In the genomic region with DNA sequence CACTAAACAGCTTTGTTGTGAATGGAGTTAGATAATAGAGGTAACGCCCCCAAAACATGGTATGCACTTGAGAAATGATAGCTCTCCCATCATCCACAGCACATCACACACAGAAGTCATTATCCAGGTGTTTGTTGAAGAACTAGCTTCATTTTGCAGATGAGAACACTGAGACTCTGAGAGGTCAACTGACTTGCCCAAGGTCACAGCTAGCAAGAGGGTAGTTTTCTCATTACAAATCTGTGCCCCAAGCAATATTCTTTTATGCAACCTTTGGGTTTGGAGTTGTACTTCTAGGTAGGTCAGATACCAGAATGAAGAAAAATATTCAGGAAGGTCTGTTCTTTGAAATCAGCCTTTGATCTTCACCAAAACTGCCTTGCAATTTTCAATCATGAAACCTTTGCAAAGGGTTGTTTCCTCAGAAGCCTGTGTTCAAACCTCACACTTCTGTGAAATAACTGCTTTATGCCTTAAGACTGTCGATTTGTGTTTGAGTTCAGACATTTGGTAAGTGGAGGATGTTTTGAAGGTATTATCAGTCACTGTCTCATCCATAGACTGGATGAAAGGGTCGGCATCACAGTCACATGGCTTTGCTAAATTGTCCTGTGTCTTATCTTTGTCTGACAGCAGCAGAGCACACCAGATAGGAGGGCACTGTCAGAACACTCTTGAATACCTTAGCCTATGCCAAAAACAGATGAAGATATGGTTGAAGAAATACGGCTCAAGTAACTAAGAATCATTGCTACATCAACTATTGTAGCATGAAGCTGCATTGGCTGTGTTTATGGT, we compare ENCODE assay signal across 20 cellular contexts.
DNase-seq lines count a peak whose midpoint lies in the region; ATAC-seq, FAIRE-seq and TF ChIP-seq lines count a peak whose summit lies in the region.
"Had no signal": no experiment of that assay in that cellular context is flagged by ENCODE, and none has a peak within 500 bp of the region (broad histone marks: within the 10 kb centered on the region; RNA-seq: fewer than 3 reads in every experiment).

No MANE protein-coding gene starts in this region.

- no peaks in the 10 kb centered on the region for H3K9me3 ChIP-seq in CD4-positive, CD25-positive, alpha-beta regulatory T cell (ENCODE audit: control insufficient read depth in 2 of 2, low read length in 2 of 2)
- no peaks in the 10 kb centered on the region for H3K9me3 ChIP-seq in K562 (replicated peaks; ENCODE audit: control insufficient read depth, insufficient read depth, low read depth, low read length)
- no peaks in the 10 kb centered on the region for H3K9me3 ChIP-seq in hepatocyte (ENCODE audit: low read depth)
- H3K9me3 ChIP-seq: mucosa of descending colon, neutrophil had no signal

- peaks cover 22% of the 10 kb centered on the region for H3K4me1 ChIP-seq in CD4-positive, CD25-positive, alpha-beta regulatory T cell (ENCODE audit: control insufficient read depth, insufficient read depth, low read length, poor library complexity, severe bottlenecking)
- H3K4me1 ChIP-seq in K562 (replicated peaks in 1 of 2; ENCODE audit: control insufficient read depth in 2 of 2, insufficient read depth in 2 of 2, low read length in 2 of 2): peaks cover 3 to 20% of the 10 kb centered on the region in 2 experiments; a peak in 3 of 5 replicates
- H3K4me1 ChIP-seq in hepatocyte (ENCODE audit: insufficient read depth): no peaks in the 10 kb centered on the region
- H3K4me1 ChIP-seq: foreskin keratinocyte had no signal

- intact Hi-C loops in K562 (cut with micrococcal nuclease): no loop called here

- no peaks in the 10 kb centered on the region for H3K27me3 Mint-ChIP-seq in activated CD4-positive, alpha-beta T cell treated with anti-CD3 and anti-CD28 coated beads, Interleukin-2, amount 10 ng/mL, durations not matched to agents 7 days and 5 days
- no peaks in the 10 kb centered on the region for H3K27me3 Mint-ChIP-seq in CD4-positive, CD25-positive, alpha-beta regulatory T cell
- no peaks in the 10 kb centered on the region for H3K27me3 Mint-ChIP-seq in T-helper 2 cell treated with Interferon-gamma antibody and Interleukin-4, amounts not matched to agents 5 μg/mL and 100 μg/mL, for 36 hours (ENCODE audit: low read depth)

- ATAC-seq in CD4-positive, CD25-positive, alpha-beta regulatory T cell (ENCODE audit: low read depth in 2 of 2): peak; percentile 92 to 95
- peak; percentile 98 for ATAC-seq in K562
- ATAC-seq in GM21619 (IDR thresholded peaks at IDR 0.05; ENCODE audit: unreplicated experiment): no peak
- ATAC-seq: foreskin keratinocyte, mucosa of descending colon, SK-N-SH treated with all-trans-retinoic acid at 6 μM for 48 hours had no signal

- H3K4me3 ChIP-seq in CD4-positive, CD25-positive, alpha-beta regulatory T cell (ENCODE audit: low read depth, low read length): peak overlapping the region; percentile 35
- H3K4me3 ChIP-seq in K562 (no peak overlapping the region), hepatocyte (no peak overlapping the region)
- H3K4me3 ChIP-seq: cardiac muscle cell, mucosa of descending colon had no signal

- POLR2A ChIA-PET in activated CD4-positive, alpha-beta T cell treated with anti-CD3 and anti-CD28 coated beads, Interleukin-2, amount 10 ng/mL, durations not matched to agents 7 days and 5 days (lab: Charles Lee): no interaction called here
- POLR2A ChIA-PET in K562 (lab: Yijun Ruan, JAX): interaction anchor here (0.6 to 1.5 kb wide), 6 partner anchors 14 to 744 kb away, joined by 3 read pairs; a partner anchor contains a TSS

- DNase-seq in activated CD4-positive, alpha-beta T cell treated with anti-CD3 and anti-CD28 coated beads, Interleukin-2, amount 10 ng/mL, durations not matched to agents 7 days and 5 days: peak; percentile 48
- DNase-seq in activated CD4-positive, alpha-beta T cell treated with anti-CD3 and anti-CD28 coated beads, Interleukin-2, amount 50 U/mL, for 1 hour: no peak
- DNase-seq in CD4-positive, CD25-positive, alpha-beta regulatory T cell: peak in 2 of 3 donors; percentile 51 to 93
- no peak for DNase-seq in T-helper 2 cell treated with Interferon-gamma antibody and Interleukin-4, amounts not matched to agents 5 μg/mL and 100 μg/mL, for 36 hours (ENCODE audit: low spot score)
- DNase-seq in K562 (ENCODE audit: extremely low read depth in 1 of 4, low spot score in 3 of 4): peak; percentile 64 to 90 (median 81)
- DNase-seq in hepatocyte (ENCODE audit: low spot score): no peak
- no peak for DNase-seq in NCI-H2029 (lab: John Stamatoyannopoulos, UW)
- DNase-seq: activated T-cell treated with anti-CD3 and anti-CD28 coated beads, Interleukin-2, amount 50 U/mL, for 48 hours; amygdala; dermis blood vessel endothelial cell; foreskin keratinocyte; mucosa of descending colon; NCI-H526 treated with DMSO at 0.1 percent for 48 hours; RPMI8226; stimulated activated CD4-positive, alpha-beta T cell treated with anti-CD3 and anti-CD28 coated beads, Interleukin-4, amount 100 ng/mL, for 24 hours had no signal

- TF ChIP-seq EP300 in K562 (IDR thresholded peaks at IDR 0.05; ENCODE audit: low read length): peak; percentile 95

- in situ Hi-C loops in K562 (cut with MboI): no loop called here

- TF ChIP-seq CTCF in K562 (IDR thresholded peaks at IDR 0.05 in 2 of 3, conservative IDR thresholded peaks at IDR 0.05 in 1 of 3; ENCODE audit: insufficient read depth in 2 of 3, low read depth in 1 of 3, low read length in 3 of 3) (no peak), hepatocyte (IDR thresholded peaks at IDR 0.05; ENCODE audit: poor library complexity) (no peak)

- H3K4me3 Mint-ChIP-seq in activated CD4-positive, alpha-beta T cell treated with anti-CD3 and anti-CD28 coated beads, Interleukin-2, amount 10 ng/mL, durations not matched to agents 7 days and 5 days: peak overlapping the region; percentile 5
- peak overlapping the region; percentile 41 to 70 (median 44) for H3K4me3 Mint-ChIP-seq in CD4-positive, CD25-positive, alpha-beta regulatory T cell
- peak overlapping the region; percentile 32 for H3K4me3 Mint-ChIP-seq in T-helper 2 cell treated with Interferon-gamma antibody and Interleukin-4, amounts not matched to agents 5 μg/mL and 100 μg/mL, for 36 hours

- peaks cover 24% of the 10 kb centered on the region for H3K9me3 Mint-ChIP-seq in activated CD4-positive, alpha-beta T cell treated with anti-CD3 and anti-CD28 coated beads, Interleukin-2, amount 10 ng/mL, durations not matched to agents 7 days and 5 days
- H3K9me3 Mint-ChIP-seq in CD4-positive, CD25-positive, alpha-beta regulatory T cell: peaks cover 0 to 7% (median 1%) of the 10 kb centered on the region in 7 donors
- H3K9me3 Mint-ChIP-seq in T-helper 2 cell treated with Interferon-gamma antibody and Interleukin-4, amounts not matched to agents 5 μg/mL and 100 μg/mL, for 36 hours: peaks cover 5% of the 10 kb centered on the region

- H3K9me2 ChIP-seq in hepatocyte (replicated peaks; ENCODE audit: insufficient read depth): no peaks in the 10 kb centered on the region

- FAIRE-seq in K562 (lab: Jason Lieb, UNC): peak; percentile 98
- FAIRE-seq: A204.1 had no signal

- no TSS peak for BruUV-seq in K562 (replicated peaks; lab: Mats Ljungman, UMichigan)

- TF ChIP-seq RAD21 in K562 (CRISPR knock-in tag; conservative IDR thresholded peaks at IDR 0.05 in 1 of 2, IDR thresholded peaks at IDR 0.05 in 1 of 2): peak in 1 of 2 experiments; percentile 19; a peak in 3 of 4 replicates

- H2AFZ ChIP-seq in K562 (ENCODE audit: low read depth, low read length) (no peak overlapping the region), hepatocyte (no peak overlapping the region)

- H3K27me3 ChIP-seq in CD4-positive, CD25-positive, alpha-beta regulatory T cell (ENCODE audit: control insufficient read depth, insufficient read depth, low read length): no peaks in the 10 kb centered on the region
- H3K27me3 ChIP-seq in K562 (ENCODE audit: control insufficient read depth in 2 of 2, insufficient read depth in 2 of 2, low read length in 2 of 2) (no peaks in the 10 kb centered on the region), hepatocyte (no peaks in the 10 kb centered on the region)
- H3K27me3 ChIP-seq: cardiac muscle cell, foreskin keratinocyte, neutrophil had no signal

- WGBS in K562 (ENCODE audit: insufficient coverage, low coverage, missing lambda C conversion rate): 12% methylated on average over 4 of the region's 4 CpGs
- WGBS in hepatocyte (ENCODE audit: low lambda C conversion rate, missing lambda C conversion rate): 44% methylated on average over 4 of the region's 4 CpGs

- CTCF ChIA-PET in activated CD4-positive, alpha-beta T cell treated with anti-CD3 and anti-CD28 coated beads, Interleukin-2, amount 10 ng/mL, durations not matched to agents 7 days and 5 days (lab: Charles Lee): interaction anchor here (0.8 to 1.0 kb wide), 3 partner anchors 20 to 288 kb away, joined by 3 read pairs; no protein-coding TSS in a partner anchor
- CTCF ChIA-PET in K562 (lab: Yijun Ruan, JAX; ENCODE audit: low intra/inter-chr PET ratio): no interaction called here

- H3K9ac ChIP-seq in K562 (ENCODE audit: insufficient read depth in 1 of 2, low read depth in 2 of 2, low read length in 2 of 2): no peak overlapping the region

- no peaks in the 10 kb centered on the region for H3K36me3 ChIP-seq in CD4-positive, CD25-positive, alpha-beta regulatory T cell (ENCODE audit: control insufficient read depth, insufficient read depth, low read length)
- no peaks in the 10 kb centered on the region for H3K36me3 ChIP-seq in K562 (ENCODE audit: control insufficient read depth, insufficient read depth, low read length)
- H3K36me3 ChIP-seq in hepatocyte (replicated peaks; ENCODE audit: insufficient read depth, low read depth): no peaks in the 10 kb centered on the region
- H3K36me3 ChIP-seq: cardiac muscle cell, neutrophil had no signal

- peaks cover 27% of the 10 kb centered on the region for H3K36me3 Mint-ChIP-seq in activated CD4-positive, alpha-beta T cell treated with anti-CD3 and anti-CD28 coated beads, Interleukin-2, amount 10 ng/mL, durations not matched to agents 7 days and 5 days (ENCODE audit: low read depth)
- H3K36me3 Mint-ChIP-seq in CD4-positive, CD25-positive, alpha-beta regulatory T cell: no peaks in the 10 kb centered on the region
- peaks cover 2% of the 10 kb centered on the region for H3K36me3 Mint-ChIP-seq in T-helper 2 cell treated with Interferon-gamma antibody and Interleukin-4, amounts not matched to agents 5 μg/mL and 100 μg/mL, for 36 hours (ENCODE audit: low read depth)

- peaks cover 68% of the 10 kb centered on the region for H3K4me1 Mint-ChIP-seq in activated CD4-positive, alpha-beta T cell treated with anti-CD3 and anti-CD28 coated beads, Interleukin-2, amount 10 ng/mL, durations not matched to agents 7 days and 5 days
- H3K4me1 Mint-ChIP-seq in CD4-positive, CD25-positive, alpha-beta regulatory T cell: peaks cover 28 to 81% (median 40%) of the 10 kb centered on the region in 4 donors
- peaks cover 30% of the 10 kb centered on the region for H3K4me1 Mint-ChIP-seq in T-helper 2 cell treated with Interferon-gamma antibody and Interleukin-4, amounts not matched to agents 5 μg/mL and 100 μg/mL, for 36 hours (ENCODE audit: low read depth)

- peak overlapping the region; percentile 90 for H3K27ac Mint-ChIP-seq in activated CD4-positive, alpha-beta T cell treated with anti-CD3 and anti-CD28 coated beads, Interleukin-2, amount 10 ng/mL, durations not matched to agents 7 days and 5 days
- peak overlapping the region; percentile 84 to 92 (median 90) for H3K27ac Mint-ChIP-seq in CD4-positive, CD25-positive, alpha-beta regulatory T cell
- peak overlapping the region; percentile 80 for H3K27ac Mint-ChIP-seq in T-helper 2 cell treated with Interferon-gamma antibody and Interleukin-4, amounts not matched to agents 5 μg/mL and 100 μg/mL, for 36 hours

- H4K20me1 ChIP-seq in K562 (replicated peaks; ENCODE audit: control insufficient read depth, insufficient read depth, low read length) (no peaks in the 10 kb centered on the region), hepatocyte (ENCODE audit: insufficient read depth, poor library complexity, severe bottlenecking) (no peaks in the 10 kb centered on the region)

- no peak for TF ChIP-seq POLR2A in K562 (conservative IDR thresholded peaks at IDR 0.05)

- H3K79me2 ChIP-seq in K562 (ENCODE audit: control insufficient read depth, insufficient read depth, low read length) (no peaks in the 10 kb centered on the region), hepatocyte (no peaks in the 10 kb centered on the region)

- H3K27ac ChIP-seq in CD4-positive, CD25-positive, alpha-beta regulatory T cell (ENCODE audit: insufficient read depth, low read length, poor library complexity, severe bottlenecking): peak overlapping the region; percentile 60
- H3K27ac ChIP-seq in K562 (ENCODE audit: extremely low read depth, low read depth, low read length) (peak overlapping the region; percentile 2; the same call in 1 of the 3 replicates), hepatocyte (no peak overlapping the region)
- H3K27ac ChIP-seq: cardiac muscle cell, foreskin keratinocyte, neutrophil had no signal

- H3K9me1 ChIP-seq in K562 (ENCODE audit: control insufficient read depth, insufficient read depth, low read length): no peaks in the 10 kb centered on the region

- H3K4me2 ChIP-seq in K562 (ENCODE audit: insufficient read depth, low read length) (peak overlapping the region; percentile 36; the same call in 1 of the 2 replicates), hepatocyte (no peak overlapping the region)

Comparison
In these comparisons a context has a peak if more than half of its experiments do, and no peak if none do; other contexts are left out.
1. DNase-seq: peak in activated CD4-positive, alpha-beta T cell treated with anti-CD3 and anti-CD28 coated beads, Interleukin-2, amount 10 ng/mL, durations not matched to agents 7 days and 5 days (single experiment), CD4-positive, CD25-positive, alpha-beta regulatory T cell (2 of 3) and K562 (4 of 4); none in activated CD4-positive, alpha-beta T cell treated with anti-CD3 and anti-CD28 coated beads, Interleukin-2, amount 50 U/mL, for 1 hour (single experiment), T-helper 2 cell treated with Interferon-gamma antibody and Interleukin-4, amounts not matched to agents 5 μg/mL and 100 μg/mL, for 36 hours (single experiment), hepatocyte (single experiment) and NCI-H2029 (single experiment).
2. Peak in every context shown above with its lines, with median percentiles within 50 percentile points of each other: H3K27ac Mint-ChIP-seq and H3K4me3 Mint-ChIP-seq.